1 cellular context compared by ENCODE assay signal in the genomic region with DNA sequence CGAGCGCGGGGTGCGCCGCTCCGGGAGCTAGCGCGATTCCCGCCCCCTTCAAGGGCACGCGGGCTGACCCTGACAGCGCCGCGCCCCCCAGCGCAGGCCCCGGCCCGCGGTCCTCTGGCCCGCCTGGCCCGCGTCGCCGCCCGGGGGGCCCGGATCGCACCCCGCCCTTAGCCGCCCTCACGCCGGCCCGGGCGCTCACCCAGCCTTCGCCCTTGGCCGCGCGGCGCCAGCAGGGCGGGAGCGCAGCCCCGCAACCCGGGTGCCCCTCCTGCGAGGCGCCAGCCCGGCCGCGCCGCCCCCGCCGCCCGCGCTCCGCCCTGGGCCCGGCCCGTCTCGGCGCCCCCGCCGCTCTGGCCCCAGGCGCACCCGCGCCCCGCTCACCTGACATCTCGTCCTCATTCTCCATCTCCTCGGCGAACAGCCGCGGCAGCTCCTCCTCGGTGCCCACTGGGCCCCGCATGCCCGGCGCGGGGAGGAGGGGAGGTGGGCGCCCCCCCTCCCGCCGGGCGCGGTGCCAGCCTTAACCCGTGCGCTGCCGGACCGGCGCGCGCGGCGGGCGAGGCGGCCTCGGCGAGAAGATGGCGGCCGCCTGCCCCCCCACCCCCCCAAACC.
TF ChIP-seq lines count a peak whose summit lies in the region.

No MANE protein-coding gene starts in this region.

TF ChIP-seq in K562, 482 proteins besides CTCF, POLR2A, EP300 and RAD21:
- no peak for TF ChIP-seq SIRT6 (IDR thresholded peaks at IDR 0.05; ENCODE audit: low read depth, low read length)
- no peak for TF ChIP-seq GATAD2B (IDR thresholded peaks at IDR 0.05; ENCODE audit: borderline replicate concordance)
- TF ChIP-seq, protein P1, sequence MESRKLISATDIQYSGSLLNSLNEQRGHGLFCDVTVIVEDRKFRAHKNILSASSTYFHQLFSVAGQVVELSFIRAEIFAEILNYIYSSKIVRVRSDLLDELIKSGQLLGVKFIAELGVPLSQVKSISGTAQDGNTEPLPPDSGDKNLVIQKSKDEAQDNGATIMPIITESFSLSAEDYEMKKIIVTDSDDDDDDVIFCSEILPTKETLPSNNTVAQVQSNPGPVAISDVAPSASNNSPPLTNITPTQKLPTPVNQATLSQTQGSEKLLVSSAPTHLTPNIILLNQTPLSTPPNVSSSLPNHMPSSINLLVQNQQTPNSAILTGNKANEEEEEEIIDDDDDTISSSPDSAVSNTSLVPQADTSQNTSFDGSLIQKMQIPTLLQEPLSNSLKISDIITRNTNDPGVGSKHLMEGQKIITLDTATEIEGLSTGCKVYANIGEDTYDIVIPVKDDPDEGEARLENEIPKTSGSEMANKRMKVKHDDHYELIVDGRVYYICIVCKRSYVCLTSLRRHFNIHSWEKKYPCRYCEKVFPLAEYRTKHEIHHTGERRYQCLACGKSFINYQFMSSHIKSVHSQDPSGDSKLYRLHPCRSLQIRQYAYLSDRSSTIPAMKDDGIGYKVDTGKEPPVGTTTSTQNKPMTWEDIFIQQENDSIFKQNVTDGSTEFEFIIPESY (CRISPR knock-in tag; IDR thresholded peaks at IDR 0.05) = 0 out of 2 replicates have a peak, but pooled peaks have one; percentile 25
